Comparison of ENCODE assay signal across 7 cellular contexts in the genomic region with DNA sequence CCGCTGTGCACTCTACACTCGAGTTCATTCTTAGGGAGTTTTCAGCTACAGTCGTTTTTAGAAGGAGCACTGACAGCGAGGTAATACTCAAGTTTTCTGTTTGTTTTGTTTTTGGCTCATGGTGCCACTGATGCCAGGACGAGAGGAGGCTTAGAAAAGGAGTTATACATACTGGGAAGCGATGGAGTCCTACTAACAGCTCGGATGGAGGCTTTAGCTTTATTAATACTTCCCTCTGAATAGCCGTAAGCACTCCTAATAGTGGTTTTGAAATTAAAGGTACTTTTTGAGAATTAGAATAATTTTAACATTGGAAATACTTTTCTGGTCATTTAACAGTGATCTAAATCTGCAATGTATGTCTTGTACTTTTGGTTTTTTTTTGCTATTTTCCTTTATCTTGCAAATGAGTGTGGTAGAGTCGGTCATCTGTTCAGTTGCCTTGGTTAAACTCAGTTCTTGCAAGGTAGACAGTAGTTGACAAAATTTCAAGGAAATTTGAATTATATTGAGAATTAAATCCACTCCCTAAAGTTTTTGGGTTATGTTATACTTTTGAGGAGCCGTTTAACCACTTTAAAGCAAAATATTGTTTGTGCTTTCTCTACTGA. TPM values are rescaled to one million over a fixed set of nuclear protein-coding genes. Genes with fewer than 3 reads are reported as not detected.
A peak's percentile ranks its signal among the peaks of the same experiment; 100 is the strongest.
DNase-seq lines count a peak whose midpoint lies in the region; ATAC-seq and TF ChIP-seq lines count a peak whose summit lies in the region.

No MANE protein-coding gene starts in this region.

- no peaks in the 10 kb centered on the region for H3K36me3 ChIP-seq in hepatocyte (replicated peaks; ENCODE audit: insufficient read depth, low read depth)
- peaks cover 0 to 13% (median 1%) of the 10 kb centered on the region in 6 donors for H3K36me3 ChIP-seq in spleen

- H3K27me3 ChIP-seq in hepatocyte, result no peaks in the 10 kb centered on the region
- no peaks in the 10 kb centered on the region for H3K27me3 ChIP-seq in spleen (replicated peaks in 1 of 7)

- H3K4me2 ChIP-seq in hepatocyte, result peak overlapping the region; percentile 76

- peaks cover 55% of the 10 kb centered on the region for H3K4me1 Mint-ChIP-seq in HFFc6 (ENCODE audit: low read depth)
- H3K4me1 Mint-ChIP-seq in activated CD4-positive, alpha-beta memory T cell treated with anti-CD3 and anti-CD28 coated beads, Interleukin-2, amount 10 ng/mL, durations not matched to agents 7 days and 5 days, result peaks cover 47% of the 10 kb centered on the region

- 7% methylated on average over 10 of the region's 10 CpGs for WGBS in hepatocyte (ENCODE audit: low lambda C conversion rate, missing lambda C conversion rate)
- 1 to 2% (median 1%) methylated on average over 10 of the region's 10 CpGs for WGBS in spleen, 5 donors

- CTCF ChIA-PET in activated CD4-positive, alpha-beta memory T cell treated with anti-CD3 and anti-CD28 coated beads, Interleukin-2, amount 10 ng/mL, durations not matched to agents 7 days and 5 days (lab: Charles Lee), result interaction anchor here (0.7 to 4.8 kb wide), 5 partner anchors 10 to 31 kb away, joined by 3 to 45 read pairs (median 4); no protein-coding TSS in a partner anchor

- H3K4me1 ChIP-seq in hepatocyte (ENCODE audit: insufficient read depth) (peaks cover 15% of the 10 kb centered on the region), spleen (peaks cover 43 to 70% (median 55%) of the 10 kb centered on the region in 6 donors)

- no peaks in the 10 kb centered on the region for H3K36me3 Mint-ChIP-seq in HFFc6 (ENCODE audit: low read depth)
- no peaks in the 10 kb centered on the region for H3K36me3 Mint-ChIP-seq in activated CD4-positive, alpha-beta memory T cell treated with anti-CD3 and anti-CD28 coated beads, Interleukin-2, amount 10 ng/mL, durations not matched to agents 7 days and 5 days (ENCODE audit: low read depth)

- no peak for ATAC-seq in HG03565 (IDR thresholded peaks at IDR 0.05; ENCODE audit: unreplicated experiment)
- no peak for ATAC-seq in GM18498 (IDR thresholded peaks at IDR 0.05; ENCODE audit: unreplicated experiment)

- intact Hi-C loops in spleen (cut with DNase I; ENCODE audit: low total_unique reads), result no loop called here

- peaks cover 50% of the 10 kb centered on the region for H4K20me1 ChIP-seq in hepatocyte (ENCODE audit: insufficient read depth, poor library complexity, severe bottlenecking)

- peaks cover 7% of the 10 kb centered on the region for H3K27me3 Mint-ChIP-seq in HFFc6 (ENCODE audit: insufficient read depth)
- H3K27me3 Mint-ChIP-seq in activated CD4-positive, alpha-beta memory T cell treated with anti-CD3 and anti-CD28 coated beads, Interleukin-2, amount 10 ng/mL, durations not matched to agents 7 days and 5 days, result peaks cover 3% of the 10 kb centered on the region

- peak overlapping the region; percentile 47 for H3K4me3 ChIP-seq in hepatocyte
- H3K4me3 ChIP-seq in spleen, result peak overlapping the region; percentile 72 to 98 (median 86)

- DNase-seq in HFFc6, result no peak
- DNase-seq in activated CD4-positive, alpha-beta memory T cell treated with anti-CD3 and anti-CD28 coated beads, Interleukin-2, amount 10 ng/mL, durations not matched to agents 7 days and 5 days, result no peak
- no peak for DNase-seq in hepatocyte (ENCODE audit: low spot score)
- no peak for DNase-seq in spleen
- DNase-seq in NCI-H69 (lab: John Stamatoyannopoulos, UW), result no peak

- H3K4me3 Mint-ChIP-seq in HFFc6, result peak overlapping the region; percentile 90
- peak overlapping the region; percentile 90 for H3K4me3 Mint-ChIP-seq in activated CD4-positive, alpha-beta memory T cell treated with anti-CD3 and anti-CD28 coated beads, Interleukin-2, amount 10 ng/mL, durations not matched to agents 7 days and 5 days

- no peak for TF ChIP-seq CTCF in HFFc6 (IDR thresholded peaks at IDR 0.05)
- TF ChIP-seq CTCF in hepatocyte (IDR thresholded peaks at IDR 0.05; ENCODE audit: poor library complexity), result no peak
- no peak for TF ChIP-seq CTCF in spleen (IDR thresholded peaks at IDR 0.05 in 8 of 11, conservative IDR thresholded peaks at IDR 0.05 in 3 of 11)

- H2AFZ ChIP-seq in hepatocyte, result no peak overlapping the region

- H3K27ac ChIP-seq in hepatocyte, result peak overlapping the region; percentile 77
- H3K27ac ChIP-seq in spleen, result peak overlapping the region; percentile 87 to 99 (median 98)

- H3K9me2 ChIP-seq in hepatocyte (replicated peaks; ENCODE audit: insufficient read depth), result no peaks in the 10 kb centered on the region

- H3K79me2 ChIP-seq in hepatocyte, result peaks cover 51% of the 10 kb centered on the region

- H3K27ac Mint-ChIP-seq in HFFc6, result peak overlapping the region; percentile 97
- H3K27ac Mint-ChIP-seq in activated CD4-positive, alpha-beta memory T cell treated with anti-CD3 and anti-CD28 coated beads, Interleukin-2, amount 10 ng/mL, durations not matched to agents 7 days and 5 days, result peak overlapping the region; percentile 93

- POLR2A ChIA-PET in activated CD4-positive, alpha-beta memory T cell treated with anti-CD3 and anti-CD28 coated beads, Interleukin-2, amount 10 ng/mL, durations not matched to agents 7 days and 5 days (lab: Charles Lee), result interaction anchor here (0.6 to 3.8 kb wide), 17 partner anchors 11 to 885 kb away, joined by 3 to 53 read pairs (median 5); a partner anchor contains a TSS

- no peak for TF ChIP-seq POLR2A in spleen (IDR thresholded peaks at IDR 0.05)

- no peaks in the 10 kb centered on the region for H3K9me3 ChIP-seq in hepatocyte (ENCODE audit: low read depth)
- no peaks in the 10 kb centered on the region for H3K9me3 ChIP-seq in spleen

- no peaks in the 10 kb centered on the region for H3K9me3 Mint-ChIP-seq in HFFc6
- no peaks in the 10 kb centered on the region for H3K9me3 Mint-ChIP-seq in activated CD4-positive, alpha-beta memory T cell treated with anti-CD3 and anti-CD28 coated beads, Interleukin-2, amount 10 ng/mL, durations not matched to agents 7 days and 5 days

RNA-seq across cellular contexts. Expression of a gene that starts 1.4 kb away (rescaled TPM):
- 10 to 100 TPM; 22.8 to 34.4 (median 28.5) TPM for total RNA-seq in HFFc6 (2021; fragmentation: NEBNext Ultra II Directional; extraction: Animal tissue kit (Norgen Biotek cat#: 25700))
- 10 to 100 TPM; 44.0 to 45.5 TPM for total RNA-seq in activated CD4-positive, alpha-beta memory T cell treated with anti-CD3 and anti-CD28 coated beads, Interleukin-2, amount 10 ng/mL, durations not matched to agents 7 days and 5 days
- total RNA-seq in hepatocyte (84.7 and 100 TPM in 2 replicates), spleen (100 to 1,000 TPM in 3 of 7 donors, 10 to 100 TPM in 4; 71.4 to 141 (median 84.5) TPM)
- polyA plus RNA-seq in hepatocyte (47.7 and 53.9 TPM in 2 replicates), spleen (10 to 100 TPM; 23.9 to 34.8 (median 32.1) TPM)
